Comparison of ENCODE assay signal across 16 cellular contexts in the genomic region with DNA sequence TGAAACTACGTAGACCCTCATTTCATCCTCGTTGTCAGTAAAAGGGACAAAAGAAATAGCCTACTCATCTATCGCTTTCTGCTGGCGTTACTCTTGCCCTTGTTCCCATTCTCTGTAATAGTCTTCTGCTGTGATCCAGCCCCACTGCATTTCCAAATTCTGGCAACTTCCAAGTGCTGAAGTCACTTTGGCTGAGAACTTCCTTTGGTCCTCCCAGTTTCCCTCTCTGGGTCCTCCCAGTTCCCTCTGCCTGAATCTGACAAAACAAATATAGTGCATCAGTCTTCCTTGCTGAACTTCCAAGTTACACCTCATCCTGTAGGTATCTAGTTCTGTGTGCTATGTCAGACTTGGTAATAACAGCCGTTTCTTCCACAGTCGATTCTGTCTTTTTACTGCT. TPM values are rescaled to one million over a fixed set of nuclear protein-coding genes. Genes with fewer than 3 reads are reported as not detected.
A peak's percentile ranks its signal among the peaks of the same experiment; 100 is the strongest.
DNase-seq lines count a peak whose midpoint lies in the region; ATAC-seq and TF ChIP-seq lines count a peak whose summit lies in the region.
"Had no signal": no experiment of that assay in that cellular context is flagged by ENCODE, and none has a peak within 500 bp of the region (broad histone marks: within the 10 kb centered on the region; RNA-seq: fewer than 3 reads in every experiment).

No MANE protein-coding gene starts in this region.

- no peak for ATAC-seq in GM23338
- ATAC-seq in GM19455 (IDR thresholded peaks at IDR 0.05; ENCODE audit: unreplicated experiment): no peak
- ATAC-seq: HCT116, K562 had no signal

- DNase-seq in GM23338 (ENCODE audit: low spot score): no peak
- peak; percentile 23 for DNase-seq in fibroblast of mammary gland (ENCODE audit: low read depth)
- peak; percentile 70 for DNase-seq in right atrium auricular region (ENCODE audit: low spot score)
- DNase-seq in ureter (ENCODE audit: low spot score): peak; percentile 46
- no peak for DNase-seq in prostate gland (ENCODE audit: low spot score)
- DNase-seq in progenitor cell of endocrine pancreas (ENCODE audit: low spot score, unreplicated experiment): no peak
- DNase-seq: DMS 273 treated with DMSO at 0.1 percent for 48 hours, NCI-H1105, NCI-H2081 treated with DMSO at 0.1 percent for 48 hours, SHP77 had no signal

- H3K4me2 ChIP-seq in GM23338: no peak overlapping the region

- H3K9me3 ChIP-seq in right atrium auricular region (no peaks in the 10 kb centered on the region), prostate gland (no peaks in the 10 kb centered on the region)

- H3K27ac Mint-ChIP-seq in GM23338: no peak overlapping the region; the same call in 1 of the 2 replicates
- no peak overlapping the region for H3K27ac Mint-ChIP-seq in progenitor cell of endocrine pancreas

- H3K9me3 Mint-ChIP-seq in GM23338: no peaks in the 10 kb centered on the region
- H3K9me3 Mint-ChIP-seq in progenitor cell of endocrine pancreas (ENCODE audit: low read depth): no peaks in the 10 kb centered on the region

- H3K9me2 ChIP-seq in GM23338 (ENCODE audit: insufficient read depth): no peaks in the 10 kb centered on the region

- no peak for TF ChIP-seq CTCF in GM23338 (conservative IDR thresholded peaks at IDR 0.05; ENCODE audit: low read depth in 2 of 2)
- no peak for TF ChIP-seq CTCF in fibroblast of mammary gland (conservative IDR thresholded peaks at IDR 0.05; ENCODE audit: control insufficient read depth, insufficient read depth, low read depth, low read length)
- no peak for TF ChIP-seq CTCF in right atrium auricular region (IDR thresholded peaks at IDR 0.05)
- TF ChIP-seq CTCF in prostate gland (IDR thresholded peaks at IDR 0.05): no peak
- no peak for TF ChIP-seq CTCF in progenitor cell of endocrine pancreas (IDR thresholded peaks at IDR 0.05; ENCODE audit: unreplicated experiment)

- no peak overlapping the region for H3K4me3 Mint-ChIP-seq in GM23338
- no peak overlapping the region for H3K4me3 Mint-ChIP-seq in progenitor cell of endocrine pancreas (ENCODE audit: low read depth)

- WGBS in prostate gland: 68% methylated on average over 6 of the region's 6 CpGs

- 0 out of 2 replicates have a peak overlapping the region, but pooled peaks have one; percentile 33 for H2AFZ ChIP-seq in GM23338

- no peaks in the 10 kb centered on the region for H3K36me3 ChIP-seq in GM23338 (ENCODE audit: insufficient read depth)
- H3K36me3 ChIP-seq in right atrium auricular region: no peaks in the 10 kb centered on the region
- no peaks in the 10 kb centered on the region for H3K36me3 ChIP-seq in prostate gland

- H3K4me1 Mint-ChIP-seq in GM23338 (no peaks in the 10 kb centered on the region), progenitor cell of endocrine pancreas (ENCODE audit: low read depth) (no peaks in the 10 kb centered on the region)

- intact Hi-C loops in prostate gland (cut with DNase I): no loop called here

- H3K27me3 Mint-ChIP-seq in GM23338 (ENCODE audit: insufficient read depth, low read depth, poor library complexity): no peaks in the 10 kb centered on the region
- no peaks in the 10 kb centered on the region for H3K27me3 Mint-ChIP-seq in progenitor cell of endocrine pancreas

- no peaks in the 10 kb centered on the region for H3F3A ChIP-seq in GM23338 (replicated peaks; ENCODE audit: low read depth)

- H3K4me1 ChIP-seq in GM23338 (ENCODE audit: insufficient read depth) (no peaks in the 10 kb centered on the region), right atrium auricular region (no peaks in the 10 kb centered on the region), prostate gland (replicated peaks) (no peaks in the 10 kb centered on the region)

- no peaks in the 10 kb centered on the region for H3K79me2 ChIP-seq in GM23338 (replicated peaks; ENCODE audit: insufficient read depth)

- H4K20me1 ChIP-seq in GM23338 (replicated peaks; ENCODE audit: insufficient read depth): no peaks in the 10 kb centered on the region

- no peaks in the 10 kb centered on the region for H3K27me3 ChIP-seq in GM23338 (ENCODE audit: insufficient read depth)
- no peaks in the 10 kb centered on the region for H3K27me3 ChIP-seq in right atrium auricular region
- H3K27me3 ChIP-seq in prostate gland (replicated peaks; ENCODE audit: insufficient read depth): no peaks in the 10 kb centered on the region

- no peak overlapping the region for H3K27ac ChIP-seq in GM23338 (ENCODE audit: low read depth)
- H3K27ac ChIP-seq in right atrium auricular region: peak overlapping the region in 1 of 2 donors; percentile 18
- H3K27ac ChIP-seq in prostate gland: no peak overlapping the region
- H3K27ac ChIP-seq: C4-2B, SK-N-MC had no signal

- H3K36me3 Mint-ChIP-seq in GM23338 (ENCODE audit: low read depth) (no peaks in the 10 kb centered on the region), progenitor cell of endocrine pancreas (ENCODE audit: insufficient read depth) (no peaks in the 10 kb centered on the region)

- TF ChIP-seq POLR2A in prostate gland (IDR thresholded peaks at IDR 0.05): no peak

- H3K4me3 ChIP-seq in GM23338 (no peak overlapping the region), fibroblast of mammary gland (ENCODE audit: control insufficient read depth, low read depth, low read length) (no peak overlapping the region), right atrium auricular region (no peak overlapping the region), prostate gland (no peak overlapping the region)
- H3K4me3 ChIP-seq: K562, SK-N-MC had no signal

TF ChIP-seq in GM23338, 12 proteins besides CTCF, POLR2A, EP300 and RAD21 (continues in another document):
- TF ChIP-seq EZH2 (IDR thresholded peaks at IDR 0.05; ENCODE audit: low read depth, unreplicated experiment) (no peak), ZNF462 (CRISPR knock-in tag; IDR thresholded peaks at IDR 0.05) (no peak), CREB1 (CRISPR knock-in tag; IDR thresholded peaks at IDR 0.05; ENCODE audit: low read depth) (no peak), EZH2phosphoT487 (IDR thresholded peaks at IDR 0.05; ENCODE audit: unreplicated experiment) (no peak), POLR2AphosphoS5 (IDR thresholded peaks at IDR 0.05; ENCODE audit: low read depth) (no peak), JUNB (IDR thresholded peaks at IDR 0.05; ENCODE audit: unreplicated experiment) (no peak)

RNA-seq across cellular contexts. Expression of gene PLA2G4A, which starts 47.0 kb away (rescaled TPM):
- total RNA-seq in GM23338 (2014; rRNA removed; shearing (Covaris generic)): 1.7 and 3.8 TPM in 2 replicates
- polyA plus RNA-seq in GM23338 (2016; fragmentation: Nextera tagmentation; extraction: Ambion mirVana): 1.1 TPM in 2 replicates
- total RNA-seq in right atrium auricular region: 1 to 10 TPM; 5.8 to 8.2 TPM
- 45.3 TPM for total RNA-seq in ureter
- total RNA-seq in prostate gland: 1 to 10 TPM; 6.1 to 8.8 TPM
- 0.72 and 1.00 TPM in 2 replicates for total RNA-seq in progenitor cell of endocrine pancreas
- total RNA-seq: OCI-LY7 had no signal

Comparison
In these comparisons a context has a peak if more than half of its experiments do, and no peak if none do; other contexts are left out.
1. DNase-seq: peak in fibroblast of mammary gland (single experiment), right atrium auricular region (single experiment) and ureter (single experiment); none in GM23338 (single experiment), prostate gland (single experiment) and progenitor cell of endocrine pancreas (single experiment).